ENCODE assay signal across 26 cellular contexts in the genomic region with DNA sequence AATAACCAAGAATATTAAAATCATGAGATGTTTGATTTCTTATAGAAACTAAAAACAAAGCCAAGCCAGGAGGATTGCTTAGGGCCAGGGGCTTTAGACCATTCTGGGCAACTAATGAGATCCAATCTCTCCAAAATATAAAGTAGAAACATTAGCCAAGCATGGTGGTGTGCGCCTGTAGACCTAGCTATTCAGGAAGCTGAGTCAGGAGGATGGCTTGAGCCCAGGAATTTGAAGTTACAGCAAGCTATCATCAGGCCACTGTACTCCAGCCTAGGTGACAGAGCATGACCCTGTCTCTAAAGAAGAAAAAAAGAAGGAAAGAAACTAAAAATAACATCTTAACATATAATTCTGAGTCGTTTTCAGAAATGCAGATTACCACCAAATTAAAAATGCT.
"Had no signal": no experiment of that assay in that cellular context is flagged by ENCODE, and none has a peak within 500 bp of the region (broad histone marks: within the 10 kb centered on the region; RNA-seq: fewer than 3 reads in every experiment).

No MANE protein-coding gene starts in this region.

- DNase-seq: activated B cell treated with CpG ODN at 0.5 μM for 24 hours; activated CD4-positive, alpha-beta memory T cell treated with anti-CD3 and anti-CD28 coated beads for 36 hours; activated CD4-positive, alpha-beta T cell treated with anti-CD3 and anti-CD28 coated beads for 4 hours; activated CD4-positive, alpha-beta T cell treated with anti-CD3 and anti-CD28 coated beads, Interleukin-2, amount 50 U/mL, for 1 hour; activated CD4-positive, CD25-positive, alpha-beta regulatory T cell treated with anti-CD3 and anti-CD28 coated beads, Interleukin-2, amount 50 U/mL, for 72 hours; activated CD8-positive, alpha-beta memory T cell treated with anti-CD3 and anti-CD28 coated beads, Interleukin-2, amount 50 U/mL, for 4 hours; activated gamma-delta T cell treated with Interleukin-2 at 50 U/mL for 16 hours; activated naive CD4-positive, alpha-beta T cell treated with anti-CD3 and anti-CD28 coated beads for 36 hours; activated T-cell treated with anti-CD3 and anti-CD28 coated beads for 4 hours; activated T-cell treated with anti-CD3 and anti-CD28 coated beads, Interleukin-2, amount 50 U/mL, for 4 hours; adrenal gland; NCI-H1105; NCI-H1417 treated with DMSO at 0.1 percent for 48 hours; NCI-H1930; NCI-H2081 treated with DMSO at 0.1 percent for 48 hours; NCI-H345; NCI-H524 treated with DMSO at 0.1 percent for 48 hours; Peyer's patch; RPMI8226; SHP77 treated with DMSO at 0.1 percent for 48 hours; T-helper 1 cell; T-helper 2 cell; T-helper 9 cell had no signal

- H3K27ac ChIP-seq: adrenal gland, cardiac muscle cell, KMS-11, Peyer's patch, VCaP had no signal

- H3K4me3 ChIP-seq: adrenal gland, cardiac muscle cell, Peyer's patch had no signal

- H3K27me3 ChIP-seq: adrenal gland, cardiac muscle cell, Peyer's patch had no signal

- H3K9me3 ChIP-seq: adrenal gland, Peyer's patch had no signal

- H3K4me1 ChIP-seq: adrenal gland, Peyer's patch had no signal

- H3K36me3 ChIP-seq: adrenal gland, cardiac muscle cell, Peyer's patch had no signal
